1 cellular context compared by ENCODE assay signal in genomic region chr9:6673326-6674025, GRCh38.
TF ChIP-seq lines count a peak whose summit lies in the region.

No MANE protein-coding gene starts in this region.

TF ChIP-seq in K562, 482 proteins besides CTCF, POLR2A, EP300 and RAD21 (continued from another document):
- TF ChIP-seq NR1H2 (CRISPR knock-in tag; IDR thresholded peaks at IDR 0.05) (no peak), NCOA4 (IDR thresholded peaks at IDR 0.05; ENCODE audit: partially characterized antibody) (no peak), PHTF2 (CRISPR knock-in tag; IDR thresholded peaks at IDR 0.05) (no peak), ZNF436 (CRISPR knock-in tag; IDR thresholded peaks at IDR 0.05) (no peak), FOXO4 (CRISPR knock-in tag; IDR thresholded peaks at IDR 0.05) (no peak), SFPQ (IDR thresholded peaks at IDR 0.05; ENCODE audit: low read depth, low read length) (no peak), CSDE1 (IDR thresholded peaks at IDR 0.05) (no peak), DMBX1 (CRISPR knock-in tag; IDR thresholded peaks at IDR 0.05; ENCODE audit: borderline replicate concordance) (no peak), ZNF165 (CRISPR knock-in tag; IDR thresholded peaks at IDR 0.05; ENCODE audit: borderline replicate concordance) (no peak), TAF15 (IDR thresholded peaks at IDR 0.05; ENCODE audit: low read depth, low read length) (no peak)
